Comparison of ENCODE assay signal across 8 cellular contexts in the genomic region with DNA sequence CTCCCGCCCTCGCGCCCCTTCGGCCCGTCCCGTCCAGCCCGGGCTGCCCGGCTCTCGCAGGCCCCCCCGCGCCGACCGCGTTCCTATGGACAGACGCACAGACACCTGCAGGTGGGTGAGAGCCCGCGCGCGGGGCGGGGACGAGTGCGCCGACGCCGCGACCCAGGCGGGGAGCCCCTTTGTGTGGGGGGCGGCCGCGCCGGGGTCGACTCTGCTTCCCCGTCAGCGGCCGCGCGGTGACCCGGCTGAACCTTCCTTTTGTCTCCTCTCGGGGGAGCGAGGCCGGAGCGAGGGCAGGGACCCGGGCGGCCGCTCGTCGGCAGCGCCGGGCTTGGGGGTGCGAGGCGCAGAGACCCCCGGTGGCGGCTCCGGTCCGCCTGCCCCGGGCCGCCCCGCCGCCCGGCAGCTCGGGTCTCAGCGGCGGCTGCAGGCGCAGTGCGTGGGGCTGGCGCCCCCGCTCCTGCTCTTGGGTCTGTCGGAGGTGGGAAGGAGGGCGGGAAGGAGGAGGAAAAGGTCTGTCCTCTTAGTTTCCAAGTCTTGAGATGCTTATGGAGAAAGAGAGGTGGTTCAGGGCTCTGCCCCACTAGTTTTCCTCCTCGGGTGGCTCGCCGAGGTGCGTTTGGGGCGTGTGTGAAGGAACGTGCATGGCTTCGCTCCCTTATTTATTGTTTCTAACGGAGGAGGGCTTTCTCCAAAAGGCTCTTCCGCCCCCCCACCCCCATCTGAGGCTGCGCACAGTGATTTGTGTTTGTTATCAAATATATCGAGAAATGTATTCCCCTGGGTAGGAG. TPM values are rescaled to one million over a fixed set of nuclear protein-coding genes. Genes with fewer than 3 reads are reported as not detected.
DNase-seq lines count a peak whose midpoint lies in the region; ATAC-seq and TF ChIP-seq lines count a peak whose summit lies in the region.

No MANE protein-coding gene starts in this region.

- peaks cover 4% of the 10 kb centered on the region for H3K79me2 ChIP-seq in osteoblast (ENCODE audit: insufficient read depth, low read length)

- H3K27me3 ChIP-seq in gastroesophageal sphincter = no peaks in the 10 kb centered on the region
- no peaks in the 10 kb centered on the region for H3K27me3 ChIP-seq in osteoblast (ENCODE audit: insufficient read depth, low read length)
- no peaks in the 10 kb centered on the region for H3K27me3 ChIP-seq in tibial artery

- H3K4me2 ChIP-seq in osteoblast (ENCODE audit: insufficient read depth, low read length) = peak overlapping the region; percentile 90

- H3K4me1 ChIP-seq in gastroesophageal sphincter (peaks cover 0 to 25% (median 0%) of the 10 kb centered on the region in 3 donors), osteoblast (ENCODE audit: insufficient read depth, low read length) (peaks cover 8% of the 10 kb centered on the region), tibial artery (peaks cover 0 to 42% (median 7%) of the 10 kb centered on the region in 4 donors)

- TF ChIP-seq POLR2A in gastroesophageal sphincter (IDR thresholded peaks at IDR 0.05) = no peak

- peak overlapping the region; percentile 91 for H2AFZ ChIP-seq in osteoblast (ENCODE audit: low read length)

- no peaks in the 10 kb centered on the region for H4K20me1 ChIP-seq in osteoblast (ENCODE audit: insufficient read depth, low read length)

- 0 to 1% methylated on average over 7 to 10 of the region's 80 CpGs for WGBS in gastroesophageal sphincter (ENCODE audit: low coverage in 1 of 2), 2 donors

- no peaks in the 10 kb centered on the region for H3K9me3 ChIP-seq in gastroesophageal sphincter
- H3K9me3 ChIP-seq in osteoblast (ENCODE audit: low read depth, low read length) = no peaks in the 10 kb centered on the region
- H3K9me3 ChIP-seq in tibial artery = no peaks in the 10 kb centered on the region

- peak; percentile 15 for DNase-seq in COR-L47 (lab: John Stamatoyannopoulos, UW)
- DNase-seq in RPMI8226 = peak; percentile 48
- DNase-seq in activated gamma-delta T cell (lab: John Stamatoyannopoulos, UW) = peak; percentile 37
- peak; percentile 94 for DNase-seq in osteoblast (ENCODE audit: insufficient read length, low spot score, missing footprints)
- DNase-seq in tibial artery = peak; percentile 31 to 75

- H3K36me3 ChIP-seq in gastroesophageal sphincter = no peaks in the 10 kb centered on the region
- H3K36me3 ChIP-seq in osteoblast (ENCODE audit: insufficient read depth, low read length) = no peaks in the 10 kb centered on the region
- H3K36me3 ChIP-seq in tibial artery = no peaks in the 10 kb centered on the region

- no peak for TF ChIP-seq EP300 in gastroesophageal sphincter (IDR thresholded peaks at IDR 0.05)

- peak overlapping the region; percentile 87 to 90 for H3K4me3 ChIP-seq in gastroesophageal sphincter
- H3K4me3 ChIP-seq in osteoblast (ENCODE audit: insufficient read depth, low read length) = peak overlapping the region; percentile 81
- peak overlapping the region; percentile 96 to 98 for H3K4me3 ChIP-seq in tibial artery

- H3K27ac ChIP-seq in gastroesophageal sphincter (peak overlapping the region; percentile 6 to 82 (median 78)), osteoblast (ENCODE audit: low read depth, low read length) (no peak overlapping the region), tibial artery (peak overlapping the region; percentile 90 to 91)

- TF ChIP-seq CTCF in gastroesophageal sphincter (IDR thresholded peaks at IDR 0.05) (no peak), osteoblast (IDR thresholded peaks at IDR 0.05; ENCODE audit: extremely low read depth, low read depth, low read length) (no peak), tibial artery (IDR thresholded peaks at IDR 0.05) (no peak)

- ATAC-seq in GM19463 (IDR thresholded peaks at IDR 0.05; ENCODE audit: unreplicated experiment) (peak; percentile 45), HG03571 (IDR thresholded peaks at IDR 0.05; ENCODE audit: unreplicated experiment) (peak; percentile 48), gastroesophageal sphincter (peak; percentile 76)

- intact Hi-C loops in tibial artery (cut with DNase I; ENCODE audit: low total_unique reads) = loop anchor here (10.0 kb wide), 2 partner anchors 102 to 328 kb away; a partner anchor contains a TSS

RNA-seq across cellular contexts. Expression of a gene that starts 0.6 kb away (rescaled TPM):
- 1 to 10 TPM; 3.5 to 8.4 (median 3.9) TPM for total RNA-seq in gastroesophageal sphincter
- 2.4 and 2.5 TPM in 2 replicates for total RNA-seq in osteoblast

Comparison
In these comparisons a context has a peak if more than half of its experiments do, and no peak if none do; other contexts are left out.
1. DNase-seq: peak in every context shown above with its lines; median percentile 94 in osteoblast; 53 in tibial artery; 48 in RPMI8226; 37 in activated gamma-delta T cell; 15 in COR-L47.